ENCODE assay signal across 8 cellular contexts in genomic region chr15:38817427-38818155, GRCh38.
DNase-seq lines count a peak whose midpoint lies in the region; ATAC-seq and FAIRE-seq lines count a peak whose summit lies in the region.

No MANE protein-coding gene starts in this region.

- H3K27me3 ChIP-seq in ACC112 (ENCODE audit: insufficient read depth, low read length): no peaks in the 10 kb centered on the region

- H3K4me3 Mint-ChIP-seq in central memory CD8-positive, alpha-beta T cell: no peak overlapping the region

- H3K36me3 Mint-ChIP-seq in central memory CD8-positive, alpha-beta T cell (ENCODE audit: insufficient read depth): no peaks in the 10 kb centered on the region

- peak overlapping the region; percentile 54; the same call in 1 of the 2 replicates for H3K4me3 ChIP-seq in ACC112 (ENCODE audit: low read depth, low read length)

- no peak overlapping the region for H3K27ac ChIP-seq in ACC112 (ENCODE audit: low read depth, low read length)

- peak; percentile 49 for DNase-seq in GM18507 (ENCODE audit: extremely low spot score, insufficient read length, low read depth)
- DNase-seq in NCI-H2107 treated with DMSO at 0.1 percent for 48 hours (lab: John Stamatoyannopoulos, UW; ENCODE audit: unreplicated experiment): peak; percentile 3
- DNase-seq in activated CD4-positive, alpha-beta T cell treated with anti-CD3 and anti-CD28 coated beads for 1 hour: peak; percentile 65
- DNase-seq in central memory CD8-positive, alpha-beta T cell (ENCODE audit: low spot score in 2 of 2): peak; percentile 66 to 81
- DNase-seq in left lobe of liver (ENCODE audit: low spot score): peak; percentile 86
- DNase-seq in stimulated activated CD4-positive, alpha-beta T cell treated with anti-CD3 and anti-CD28 coated beads, Interleukin-4, amount 100 ng/mL, for 48 hours (ENCODE audit: low read depth in 2 of 2): peak; percentile 69 to 87

- H3K9me3 Mint-ChIP-seq in central memory CD8-positive, alpha-beta T cell: no peaks in the 10 kb centered on the region

- no peak overlapping the region for H3K27ac Mint-ChIP-seq in central memory CD8-positive, alpha-beta T cell (ENCODE audit: low read depth)

- peak; percentile 81 for FAIRE-seq in GM18507 (lab: Jason Lieb, UNC)

- H3K36me3 ChIP-seq in ACC112 (ENCODE audit: insufficient read depth, low read length): no peaks in the 10 kb centered on the region

- peak overlapping the region; percentile 80 for H2AFZ ChIP-seq in ACC112 (ENCODE audit: low read length, unreplicated experiment)

- H3K79me2 ChIP-seq in ACC112 (ENCODE audit: control insufficient read depth, insufficient read depth, low read length, unreplicated experiment): no peaks in the 10 kb centered on the region

- ATAC-seq in HG02938 (IDR thresholded peaks at IDR 0.05; ENCODE audit: unreplicated experiment) (peak; percentile 86), left lobe of liver (peak; percentile 100)
- ATAC-seq in central memory CD8-positive, alpha-beta T cell (replicated peaks; ENCODE audit: extremely low read depth, poor library complexity, severe bottlenecking): peak; percentile 83

- H3K4me1 Mint-ChIP-seq in central memory CD8-positive, alpha-beta T cell: no peaks in the 10 kb centered on the region

- no peaks in the 10 kb centered on the region for H3K27me3 Mint-ChIP-seq in central memory CD8-positive, alpha-beta T cell

- peaks cover 8% of the 10 kb centered on the region for H3K4me1 ChIP-seq in ACC112 (ENCODE audit: control insufficient read depth, insufficient read depth, low read length, unreplicated experiment)

Comparison
In these comparisons a context has a peak if more than half of its experiments do, and no peak if none do; other contexts are left out.
1. DNase-seq: peak in every context shown above with its lines; median percentile 86 in left lobe of liver; 78 in stimulated activated CD4-positive, alpha-beta T cell treated with anti-CD3 and anti-CD28 coated beads, Interleukin-4, amount 100 ng/mL, for 48 hours; 74 in central memory CD8-positive, alpha-beta T cell; 65 in activated CD4-positive, alpha-beta T cell treated with anti-CD3 and anti-CD28 coated beads for 1 hour; 49 in GM18507; 3 in NCI-H2107 treated with DMSO at 0.1 percent for 48 hours.